Comparison of ENCODE assay signal across 8 cellular contexts in the genomic region with DNA sequence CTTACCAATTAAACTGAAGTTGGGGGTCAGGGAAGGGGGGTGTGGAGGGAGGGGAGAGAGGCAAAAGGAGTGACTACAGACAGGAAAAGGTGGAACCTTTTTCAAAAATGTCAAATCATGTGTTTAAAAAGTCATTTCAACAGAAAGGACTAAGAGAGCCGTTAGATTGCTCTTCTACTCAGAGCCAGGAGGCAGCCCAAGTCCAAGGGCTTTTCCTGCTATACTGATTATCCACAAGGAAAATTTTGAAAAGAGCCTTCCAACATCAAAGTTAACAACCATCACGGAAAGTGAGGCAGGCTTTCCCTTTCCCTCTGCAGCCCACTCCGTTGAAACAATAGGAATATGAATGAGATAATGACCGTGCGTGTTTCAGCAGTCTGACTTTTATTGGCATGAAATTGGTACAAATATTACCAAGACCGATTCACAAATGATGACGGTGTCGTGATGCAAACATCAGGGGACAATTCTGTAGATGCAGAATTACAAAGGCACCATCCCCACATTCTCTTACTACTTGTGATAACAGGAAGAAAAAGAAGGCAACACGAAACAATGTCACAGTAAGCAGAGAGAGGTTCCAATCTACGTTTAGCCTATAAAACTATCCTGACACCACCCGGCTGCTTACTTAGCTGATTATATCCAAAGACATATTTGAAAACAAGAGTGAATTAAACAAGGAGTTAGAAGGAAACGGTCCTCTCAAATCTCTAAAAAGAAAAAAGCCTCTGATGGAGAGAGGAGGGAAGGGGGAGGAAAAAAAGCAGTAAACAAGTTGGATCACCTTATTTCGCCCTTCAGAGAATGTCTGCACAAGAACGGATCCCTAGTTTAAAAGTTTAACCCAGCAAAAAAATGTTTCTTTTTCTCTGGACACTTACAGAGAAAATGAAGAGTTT.
A peak's percentile ranks its signal among the peaks of the same experiment; 100 is the strongest.
DNase-seq lines count a peak whose midpoint lies in the region; ATAC-seq and TF ChIP-seq lines count a peak whose summit lies in the region.

No MANE protein-coding gene starts in this region.

- H3K36me3 Mint-ChIP-seq in CD8-positive, alpha-beta T cell: peaks cover 36% of the 10 kb centered on the region
- peaks cover 13% of the 10 kb centered on the region for H3K36me3 Mint-ChIP-seq in activated T-helper 1 cell treated with anti-CD3 and anti-CD28 coated beads, Interleukin-12 subunit alpha, Interleukin-12 subunit beta, Interleukin-2, Interleukin-4 antibody, amounts not matched to agents 30 ng/mL and 10 ng/mL and 1 ng/mL, durations not matched to agents 14 hours and 24 hours and 36 hours (ENCODE audit: low read depth)

- CTCF ChIA-PET in CD8-positive, alpha-beta T cell (lab: Charles Lee): interaction anchor here (0.6 to 1.5 kb wide), 4 partner anchors 60 to 367 kb away, joined by 3 to 4 read pairs (median 4); no protein-coding TSS in a partner anchor

- H3K4me3 Mint-ChIP-seq in CD8-positive, alpha-beta T cell: peak overlapping the region; percentile 87
- peak overlapping the region; percentile 89 for H3K4me3 Mint-ChIP-seq in activated T-helper 1 cell treated with anti-CD3 and anti-CD28 coated beads, Interleukin-12 subunit alpha, Interleukin-12 subunit beta, Interleukin-2, Interleukin-4 antibody, amounts not matched to agents 30 ng/mL and 10 ng/mL and 1 ng/mL, durations not matched to agents 14 hours and 24 hours and 36 hours

- H3K4me1 Mint-ChIP-seq in CD8-positive, alpha-beta T cell (ENCODE audit: low read depth): peaks cover 82% of the 10 kb centered on the region
- peaks cover 72% of the 10 kb centered on the region for H3K4me1 Mint-ChIP-seq in activated T-helper 1 cell treated with anti-CD3 and anti-CD28 coated beads, Interleukin-12 subunit alpha, Interleukin-12 subunit beta, Interleukin-2, Interleukin-4 antibody, amounts not matched to agents 30 ng/mL and 10 ng/mL and 1 ng/mL, durations not matched to agents 14 hours and 24 hours and 36 hours (ENCODE audit: low read depth)

- TF ChIP-seq POLR2A in gastroesophageal sphincter (IDR thresholded peaks at IDR 0.05): no peak

- H3K27ac ChIP-seq in CD8-positive, alpha-beta T cell (ENCODE audit: low read depth, low read length): peak overlapping the region; percentile 88
- H3K27ac ChIP-seq in HUES6 (ENCODE audit: low read depth, low read length) (no peak overlapping the region), gastroesophageal sphincter (peak overlapping the region; percentile 83 to 97 (median 90)), parathyroid adenoma (peak overlapping the region; percentile 38)

- TF ChIP-seq EP300 in gastroesophageal sphincter (IDR thresholded peaks at IDR 0.05): no peak

- peak overlapping the region; percentile 42 for H3K9ac ChIP-seq in HUES6 (ENCODE audit: low read length)
- no peak overlapping the region for H3K9ac ChIP-seq in parathyroid adenoma

- no peaks in the 10 kb centered on the region for H3K9me3 Mint-ChIP-seq in CD8-positive, alpha-beta T cell
- no peaks in the 10 kb centered on the region for H3K9me3 Mint-ChIP-seq in activated T-helper 1 cell treated with anti-CD3 and anti-CD28 coated beads, Interleukin-12 subunit alpha, Interleukin-12 subunit beta, Interleukin-2, Interleukin-4 antibody, amounts not matched to agents 30 ng/mL and 10 ng/mL and 1 ng/mL, durations not matched to agents 14 hours and 24 hours and 36 hours

- H3K27me3 ChIP-seq in CD8-positive, alpha-beta T cell (ENCODE audit: insufficient read depth, low read length): no peaks in the 10 kb centered on the region
- H3K27me3 ChIP-seq in HUES6 (ENCODE audit: control insufficient read depth, insufficient read depth, low read length) (no peaks in the 10 kb centered on the region), gastroesophageal sphincter (no peaks in the 10 kb centered on the region), parathyroid adenoma (ENCODE audit: control insufficient read depth, insufficient read depth, low read length) (no peaks in the 10 kb centered on the region)

- H3K4me3 ChIP-seq in CD8-positive, alpha-beta T cell (ENCODE audit: low read depth, low read length): peak overlapping the region; percentile 56
- peak overlapping the region; percentile 34 for H3K4me3 ChIP-seq in HUES6 (ENCODE audit: low read depth, low read length)
- peak overlapping the region; percentile 57 to 89 for H3K4me3 ChIP-seq in gastroesophageal sphincter
- peak overlapping the region; percentile 56 for H3K4me3 ChIP-seq in parathyroid adenoma (ENCODE audit: low read depth, low read length)

- peak overlapping the region; percentile 71 for H3K4me2 ChIP-seq in parathyroid adenoma (ENCODE audit: low read length)

- peak overlapping the region; percentile 36 for H2AFZ ChIP-seq in parathyroid adenoma

- H3K27ac Mint-ChIP-seq in CD8-positive, alpha-beta T cell: peak overlapping the region; percentile 93
- peak overlapping the region; percentile 93 for H3K27ac Mint-ChIP-seq in activated T-helper 1 cell treated with anti-CD3 and anti-CD28 coated beads, Interleukin-12 subunit alpha, Interleukin-12 subunit beta, Interleukin-2, Interleukin-4 antibody, amounts not matched to agents 30 ng/mL and 10 ng/mL and 1 ng/mL, durations not matched to agents 14 hours and 24 hours and 36 hours

- H3K36me3 ChIP-seq in CD8-positive, alpha-beta T cell (ENCODE audit: insufficient read depth, low read length): no peaks in the 10 kb centered on the region
- H3K36me3 ChIP-seq in HUES6 (ENCODE audit: control insufficient read depth, insufficient read depth, low read length) (no peaks in the 10 kb centered on the region), gastroesophageal sphincter (no peaks in the 10 kb centered on the region), parathyroid adenoma (ENCODE audit: control insufficient read depth, insufficient read depth, low read length) (no peaks in the 10 kb centered on the region)

- peak; percentile 21 for ATAC-seq in CD8-positive, alpha-beta T cell
- ATAC-seq in gastroesophageal sphincter: no peak
- ATAC-seq in GM21786 (IDR thresholded peaks at IDR 0.05; ENCODE audit: unreplicated experiment): no peak
- no peak for ATAC-seq in GM18870 (IDR thresholded peaks at IDR 0.05; ENCODE audit: unreplicated experiment)

- POLR2A ChIA-PET in CD8-positive, alpha-beta T cell (lab: Charles Lee): interaction anchor here (0.7 to 1.6 kb wide), 10 partner anchors 11 to 452 kb away, joined by 3 to 6 read pairs (median 4); no protein-coding TSS in a partner anchor

- no peaks in the 10 kb centered on the region for H3K79me2 ChIP-seq in parathyroid adenoma

- no peaks in the 10 kb centered on the region for H3K9me3 ChIP-seq in CD8-positive, alpha-beta T cell (ENCODE audit: low read length)
- H3K9me3 ChIP-seq in HUES6 (ENCODE audit: control insufficient read depth, insufficient read depth, low read depth, low read length) (no peaks in the 10 kb centered on the region), gastroesophageal sphincter (no peaks in the 10 kb centered on the region), parathyroid adenoma (ENCODE audit: control insufficient read depth, low read length) (no peaks in the 10 kb centered on the region)

- peak in 2 of 7 experiments; percentile 26 to 35 for DNase-seq in CD8-positive, alpha-beta T cell
- DNase-seq in activated T-helper 1 cell treated with anti-CD3 and anti-CD28 coated beads, Interleukin-12 subunit alpha, Interleukin-12 subunit beta, Interleukin-2, Interleukin-4 antibody, amounts not matched to agents 30 ng/mL and 10 ng/mL and 1 ng/mL, durations not matched to agents 14 hours and 24 hours and 36 hours (ENCODE audit: low spot score): no peak
- DNase-seq in germinal center (ENCODE audit: low spot score): no peak

- intact Hi-C loops in CD8-positive, alpha-beta T cell (cut with DNase I, micrococcal nuclease): loop anchor here (1.0 to 5.0 kb wide), 14 partner anchors 13 to 455 kb away; a partner anchor contains a TSS
- intact Hi-C loops in activated T-helper 1 cell treated with anti-CD3 and anti-CD28 coated beads, Interleukin-12 subunit alpha, Interleukin-12 subunit beta, Interleukin-2, Interleukin-4 antibody, amounts not matched to agents 30 ng/mL and 10 ng/mL and 1 ng/mL, durations not matched to agents 14 hours and 24 hours and 36 hours (cut with micrococcal nuclease): loop anchor here (1.0 to 5.0 kb wide), 11 partner anchors 20 to 454 kb away; no protein-coding TSS in a partner anchor

- no peaks in the 10 kb centered on the region for H3K27me3 Mint-ChIP-seq in CD8-positive, alpha-beta T cell (ENCODE audit: low read depth)
- no peaks in the 10 kb centered on the region for H3K27me3 Mint-ChIP-seq in activated T-helper 1 cell treated with anti-CD3 and anti-CD28 coated beads, Interleukin-12 subunit alpha, Interleukin-12 subunit beta, Interleukin-2, Interleukin-4 antibody, amounts not matched to agents 30 ng/mL and 10 ng/mL and 1 ng/mL, durations not matched to agents 14 hours and 24 hours and 36 hours (ENCODE audit: insufficient read depth)

- peaks cover 60% of the 10 kb centered on the region for H3K4me1 ChIP-seq in CD8-positive, alpha-beta T cell (ENCODE audit: insufficient read depth, low read length)
- peaks cover 74% of the 10 kb centered on the region for H3K4me1 ChIP-seq in HUES6 (ENCODE audit: control insufficient read depth, insufficient read depth, low read length)
- H3K4me1 ChIP-seq in gastroesophageal sphincter: peaks cover 12 to 85% (median 15%) of the 10 kb centered on the region in 3 donors
- H3K4me1 ChIP-seq in parathyroid adenoma: peaks cover 4% of the 10 kb centered on the region

- 0 to 1% methylated on average over 13 to 14 of the region's 14 CpGs for WGBS in gastroesophageal sphincter (ENCODE audit: low coverage in 1 of 2), 2 donors

- TF ChIP-seq CTCF in CD8-positive, alpha-beta T cell (IDR thresholded peaks at IDR 0.05): no peak
- TF ChIP-seq CTCF in gastroesophageal sphincter (IDR thresholded peaks at IDR 0.05) (no peak), parathyroid adenoma (IDR thresholded peaks at IDR 0.05) (no peak)
